Comparison of ENCODE assay signal across 8 cellular contexts in genomic region chr6:121436966-121437756, GRCh38. TPM values are rescaled to one million over a fixed set of nuclear protein-coding genes. Genes with fewer than 3 reads are reported as not detected.
A peak's percentile ranks its signal among the peaks of the same experiment; 100 is the strongest.
DNase-seq lines count a peak whose midpoint lies in the region; ATAC-seq and TF ChIP-seq lines count a peak whose summit lies in the region.

No MANE protein-coding gene starts in this region.

- intact Hi-C loops in Right ventricle myocardium inferior (cut with DNase I): loop anchor here (2.0 to 5.0 kb wide), 5 partner anchors 215 to 692 kb away; no protein-coding TSS in a partner anchor

- peaks cover 39% of the 10 kb centered on the region for H3K4me1 ChIP-seq in osteoblast (ENCODE audit: insufficient read depth, low read length)

- DNase-seq in A172 (ENCODE audit: low spot score) (peak; percentile 23), HPDE6-E6E7 (ENCODE audit: extremely low spot score) (peak; percentile 15), Right ventricle myocardium inferior (ENCODE audit: missing footprints) (no peak), osteoblast (ENCODE audit: insufficient read length, low spot score, missing footprints) (peak; percentile 58), NCI-H1694 (lab: John Stamatoyannopoulos, UW) (no peak)
- peak; percentile 28 for DNase-seq in activated naive CD4-positive, alpha-beta T cell treated with anti-CD3 and anti-CD28 coated beads, Interleukin-2, amount 10 ng/mL, durations not matched to agents 7 days and 5 days

- peak overlapping the region; percentile 97 for H3K27ac ChIP-seq in osteoblast (ENCODE audit: low read depth, low read length)

- H3K27ac Mint-ChIP-seq in activated naive CD4-positive, alpha-beta T cell treated with anti-CD3 and anti-CD28 coated beads, Interleukin-2, amount 10 ng/mL, durations not matched to agents 7 days and 5 days: no peak overlapping the region

- H3K36me3 Mint-ChIP-seq in activated naive CD4-positive, alpha-beta T cell treated with anti-CD3 and anti-CD28 coated beads, Interleukin-2, amount 10 ng/mL, durations not matched to agents 7 days and 5 days: peaks cover 3% of the 10 kb centered on the region

- H3K9me3 Mint-ChIP-seq in activated naive CD4-positive, alpha-beta T cell treated with anti-CD3 and anti-CD28 coated beads, Interleukin-2, amount 10 ng/mL, durations not matched to agents 7 days and 5 days: no peaks in the 10 kb centered on the region

- peak overlapping the region; percentile 83 for H3K4me3 ChIP-seq in osteoblast (ENCODE audit: insufficient read depth, low read length)

- peaks cover 71% of the 10 kb centered on the region for H3K79me2 ChIP-seq in osteoblast (ENCODE audit: insufficient read depth, low read length)

- peaks cover 14% of the 10 kb centered on the region for H4K20me1 ChIP-seq in osteoblast (ENCODE audit: insufficient read depth, low read length)

- H3K4me2 ChIP-seq in osteoblast (ENCODE audit: insufficient read depth, low read length): peak overlapping the region; percentile 85

- peak; percentile 40 for ATAC-seq in Right ventricle myocardium inferior
- ATAC-seq in HG02678 (IDR thresholded peaks at IDR 0.05; ENCODE audit: unreplicated experiment): no peak
- no peak for ATAC-seq in HG03378 (IDR thresholded peaks at IDR 0.05; ENCODE audit: unreplicated experiment)

- TF ChIP-seq CTCF in osteoblast (IDR thresholded peaks at IDR 0.05; ENCODE audit: extremely low read depth, low read depth, low read length): no peak

- H3K27me3 ChIP-seq in osteoblast (ENCODE audit: insufficient read depth, low read length): no peaks in the 10 kb centered on the region

- peaks cover 23% of the 10 kb centered on the region for H3K4me1 Mint-ChIP-seq in activated naive CD4-positive, alpha-beta T cell treated with anti-CD3 and anti-CD28 coated beads, Interleukin-2, amount 10 ng/mL, durations not matched to agents 7 days and 5 days

- H3K9me3 ChIP-seq in osteoblast (ENCODE audit: low read depth, low read length): no peaks in the 10 kb centered on the region

- H2AFZ ChIP-seq in osteoblast (ENCODE audit: low read length): no peak overlapping the region

- CTCF ChIA-PET in activated naive CD4-positive, alpha-beta T cell treated with anti-CD3 and anti-CD28 coated beads, Interleukin-2, amount 10 ng/mL, durations not matched to agents 7 days and 5 days (lab: Charles Lee): interaction anchor here (1.1 kb wide), 1 partner anchor 413 kb away, joined by 5 read pairs; no protein-coding TSS in a partner anchor

- peaks cover 41% of the 10 kb centered on the region for H3K27me3 Mint-ChIP-seq in activated naive CD4-positive, alpha-beta T cell treated with anti-CD3 and anti-CD28 coated beads, Interleukin-2, amount 10 ng/mL, durations not matched to agents 7 days and 5 days

- H3K36me3 ChIP-seq in osteoblast (ENCODE audit: insufficient read depth, low read length): peaks cover 20% of the 10 kb centered on the region

- H3K4me3 Mint-ChIP-seq in activated naive CD4-positive, alpha-beta T cell treated with anti-CD3 and anti-CD28 coated beads, Interleukin-2, amount 10 ng/mL, durations not matched to agents 7 days and 5 days: peak overlapping the region; percentile 83

RNA-seq across cellular contexts. Expression of gene GJA1, which starts 1.7 kb away (rescaled TPM):
- total RNA-seq in A172 (2014; rRNA removed; shearing (Covaris generic)): 59.4 and 65.3 TPM in 2 replicates
- total RNA-seq in Right ventricle myocardium inferior (221 TPM), osteoblast (1,360 and 1,632 TPM in 2 replicates)

Comparison
In these comparisons a context has a peak if more than half of its experiments do, and no peak if none do; other contexts are left out.
1. DNase-seq: peak in A172 (single experiment), HPDE6-E6E7 (single experiment), activated naive CD4-positive, alpha-beta T cell treated with anti-CD3 and anti-CD28 coated beads, Interleukin-2, amount 10 ng/mL, durations not matched to agents 7 days and 5 days (single experiment) and osteoblast (single experiment); none in Right ventricle myocardium inferior (single experiment) and NCI-H1694 (single experiment).